In the genomic region with DNA sequence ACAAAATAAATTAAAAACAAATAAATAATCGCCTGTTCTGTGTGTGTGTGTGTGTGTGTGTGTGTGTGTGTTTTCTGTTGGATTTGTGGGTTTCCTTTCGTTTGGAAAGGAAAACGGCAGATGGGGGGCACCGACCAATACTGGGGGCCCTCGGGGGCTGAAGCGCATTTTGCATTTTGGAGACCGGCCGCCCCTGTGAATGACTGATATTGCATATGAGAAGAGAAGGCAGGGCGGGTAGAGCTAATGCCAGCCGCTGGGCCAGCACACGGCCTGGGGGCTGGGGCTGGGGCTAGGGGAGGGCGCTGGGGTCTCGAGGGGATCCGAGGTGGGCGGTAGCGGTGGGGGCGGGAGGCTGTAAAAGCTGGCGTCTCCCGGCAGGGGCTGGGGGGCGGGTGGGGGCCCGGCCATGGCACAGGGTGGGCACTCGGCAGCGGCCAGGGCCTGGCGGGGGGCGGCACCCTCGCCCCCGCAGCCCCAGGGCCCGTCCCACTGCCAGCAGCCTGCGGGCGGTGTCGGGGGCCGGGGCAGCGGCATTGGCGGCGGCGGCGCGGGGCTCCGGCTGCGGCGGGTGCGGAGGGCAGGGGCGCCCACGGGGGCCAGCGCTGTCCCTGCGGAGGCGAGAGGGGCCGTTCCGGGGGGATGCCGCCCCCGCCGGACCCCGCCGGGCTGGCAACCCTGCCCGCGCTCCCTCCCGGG, we compare ENCODE assay signal across 16 cellular contexts. TPM values are rescaled to one million over a fixed set of nuclear protein-coding genes. Genes with fewer than 3 reads are reported as not detected.
DNase-seq lines count a peak whose midpoint lies in the region; ATAC-seq and TF ChIP-seq lines count a peak whose summit lies in the region.
"Had no signal": no experiment of that assay in that cellular context is flagged by ENCODE, and none has a peak within 500 bp of the region (broad histone marks: within the 10 kb centered on the region; RNA-seq: fewer than 3 reads in every experiment).

No MANE protein-coding gene starts in this region.

- H3K4me2 ChIP-seq in BLaER1 (peak overlapping the region; percentile 94), neuronal stem cell (ENCODE audit: insufficient read depth, low read length, poor library complexity, severe bottlenecking) (no peak overlapping the region)
- H3K4me2 ChIP-seq: PC-9 had no signal

- no peak overlapping the region for H3K27ac Mint-ChIP-seq in chondrocyte (ENCODE audit: unreplicated experiment)

- peak overlapping the region; percentile 80 for H3K23ac ChIP-seq in neuronal stem cell (ENCODE audit: low read depth, low read length, poor library complexity)

- no peak overlapping the region for H2AFZ ChIP-seq in neuronal stem cell (ENCODE audit: low read length)
- H2AFZ ChIP-seq: PC-9 had no signal

- H2BK120ac ChIP-seq in neuronal stem cell (ENCODE audit: low read depth, low read length), result no peak overlapping the region

- no peak overlapping the region for H4K8ac ChIP-seq in neuronal stem cell (ENCODE audit: low read depth, low read length)

- ATAC-seq in GM21381 (IDR thresholded peaks at IDR 0.05; ENCODE audit: unreplicated experiment), result no peak

- TF ChIP-seq CTCF in chondrocyte (IDR thresholded peaks at IDR 0.05), result no peak

- H3K9me3 Mint-ChIP-seq in chondrocyte (ENCODE audit: low read depth), result no peaks in the 10 kb centered on the region

- in situ Hi-C loops in GM18951 (cut with MboI; ENCODE audit: low sequenced_read_pairs, unreplicated experiment) (no loop called here), KBM-7 (cut with MboI; ENCODE audit: low pct_unique_long_range_greater_than_20kb, low sequenced_read_pairs) (no loop called here)

- H2BK5ac ChIP-seq in neuronal stem cell (ENCODE audit: low read length), result no peak overlapping the region

- H3K36me3 ChIP-seq in BLaER1 (peaks cover 55% of the 10 kb centered on the region), neuronal stem cell (replicated peaks in 1 of 2; ENCODE audit: control insufficient read depth in 2 of 2, insufficient read depth in 2 of 2, low read length in 2 of 2) (peaks cover 26 to 79% of the 10 kb centered on the region in 2 donors)

- H3K4me3 ChIP-seq in BLaER1 (peak overlapping the region; percentile 57; the same call in 1 of the 2 replicates), neuronal stem cell (ENCODE audit: low read length in 2 of 2) (no peak overlapping the region)
- H3K4me3 ChIP-seq: PC-9 had no signal

- H3K4me3 Mint-ChIP-seq in chondrocyte (ENCODE audit: unreplicated experiment), result peak overlapping the region; percentile 22

- H3K27ac ChIP-seq in BLaER1, result peak overlapping the region; percentile 46; the same call in 1 of the 2 replicates
- H3K27ac ChIP-seq in neuronal stem cell (replicated peaks; ENCODE audit: low read length), result no peak overlapping the region
- H3K27ac ChIP-seq: PC-9 had no signal

- no peak overlapping the region for H3K14ac ChIP-seq in neuronal stem cell (ENCODE audit: low read length)

- no peak overlapping the region for H2BK12ac ChIP-seq in neuronal stem cell (ENCODE audit: low read length)

- no peak overlapping the region for H4K91ac ChIP-seq in neuronal stem cell (ENCODE audit: low read depth, low read length, poor library complexity)

- no CpG with 5 or more reads among the region's 57 CpGs for WGBS in neuronal stem cell (ENCODE audit: extremely low coverage in 2 of 2, insufficient read length in 2 of 2, insufficient replicate concordance in 1 of 2), 2 donors

- H2BK15ac ChIP-seq in neuronal stem cell (ENCODE audit: low read length), result no peak overlapping the region

- no peak overlapping the region for H3K4ac ChIP-seq in neuronal stem cell (ENCODE audit: low read length)

- peak overlapping the region; percentile 64; the same call in 1 of the 2 replicates for H3K9ac ChIP-seq in BLaER1
- no peak overlapping the region for H3K9ac ChIP-seq in neuronal stem cell (ENCODE audit: low read depth, low read length, poor library complexity)

- H3K18ac ChIP-seq in neuronal stem cell (ENCODE audit: low read length), result no peak overlapping the region

- no peak for DNase-seq in chondrocyte (ENCODE audit: low spot score)
- no peak for DNase-seq in neuronal stem cell (ENCODE audit: low spot score)
- DNase-seq in cerebellum (ENCODE audit: low spot score), result no peak
- DNase-seq in KBM-7, result no peak
- DNase-seq in foreskin melanocyte, result no peak
- DNase-seq: activated effector memory CD4-positive, alpha-beta T cell treated with Interleukin-2 at 50 U/mL for 16 hours; cerebellar nuclear complex; Kasumi-1; mesenchymal stem cell; NCI-H1092 treated with DMSO at 0.1 percent for 48 hours; PC-9; stimulated activated naive CD4-positive, alpha-beta T cell treated with Interleukin-2 at 50 U/mL for 16 hours; T-helper 9 cell had no signal

- H3K9me3 ChIP-seq in BLaER1, result no peaks in the 10 kb centered on the region
- peaks cover 0 to 2% of the 10 kb centered on the region in 2 donors for H3K9me3 ChIP-seq in neuronal stem cell (replicated peaks in 1 of 2; ENCODE audit: control insufficient read depth in 2 of 2, insufficient read depth in 1 of 2, low read depth in 1 of 2, low read length in 2 of 2)

- H3K4me1 ChIP-seq in BLaER1, result peaks cover 62% of the 10 kb centered on the region
- H3K4me1 ChIP-seq in neuronal stem cell (ENCODE audit: control insufficient read depth in 2 of 2, insufficient read depth in 1 of 2, low read depth in 1 of 2, low read length in 2 of 2), result peaks cover 0 to 15% of the 10 kb centered on the region in 2 donors

- no peaks in the 10 kb centered on the region for H3K27me3 Mint-ChIP-seq in chondrocyte (ENCODE audit: low read depth)

- H4K20me1 ChIP-seq in BLaER1, result peaks cover 40% of the 10 kb centered on the region

- H3K79me1 ChIP-seq in neuronal stem cell (ENCODE audit: low read depth, low read length), result peaks cover 13% of the 10 kb centered on the region

- peak; percentile 15 for TF ChIP-seq POLR2A in GM18951 (IDR thresholded peaks at IDR 0.05; ENCODE audit: extremely low read depth, insufficient read depth, insufficient read length)

- H3K4me1 Mint-ChIP-seq in chondrocyte (ENCODE audit: low read depth), result peaks cover 10% of the 10 kb centered on the region

- H3K36me3 Mint-ChIP-seq in chondrocyte (ENCODE audit: low read depth), result peaks cover 7% of the 10 kb centered on the region

- no peak overlapping the region for H2AK5ac ChIP-seq in neuronal stem cell (ENCODE audit: low read depth, low read length)

- H3K27me3 ChIP-seq in BLaER1 (peaks cover 8% of the 10 kb centered on the region; the same call in 1 of the 2 replicates), neuronal stem cell (ENCODE audit: control insufficient read depth in 3 of 3, insufficient read depth in 3 of 3, low read depth in 1 of 3, low read length in 3 of 3) (no peaks in the 10 kb centered on the region)

RNA-seq across cellular contexts. Expression of gene ANO8, which starts 11.2 kb away (rescaled TPM):
- total RNA-seq in chondrocyte, result 16.7 to 18.9 TPM (median 16.8 TPM) in 3 replicates
- 12.9 TPM for polyA plus RNA-seq in neuronal stem cell (2013, experiment 1 of 2)
- 13.2 TPM for polyA plus RNA-seq in neuronal stem cell (2013, experiment 2 of 2)
- total RNA-seq in cerebellum, result 21.7 TPM

RNA-seq across cellular contexts. Expression of gene GTPBP3, which starts 13.9 kb away (rescaled TPM):
- total RNA-seq in chondrocyte, result 16.7 to 20.9 TPM (median 20.6 TPM) in 3 replicates
- polyA plus RNA-seq in neuronal stem cell (2013, experiment 1 of 2), result 27.4 TPM
- 27.5 TPM for polyA plus RNA-seq in neuronal stem cell (2013, experiment 2 of 2)
- total RNA-seq in cerebellum, result 13.2 TPM

RNA-seq across cellular contexts. Expression of gene DDA1, which starts 14.1 kb away (rescaled TPM):
- total RNA-seq in chondrocyte, result 53.0 to 66.6 TPM (median 63.9 TPM) in 3 replicates
- 78.2 TPM for polyA plus RNA-seq in neuronal stem cell (2013, experiment 1 of 2)
- polyA plus RNA-seq in neuronal stem cell (2013, experiment 2 of 2), result 78.5 TPM
- total RNA-seq in cerebellum, result 8.9 TPM

RNA-seq across cellular contexts. Expression of gene MRPL34, which starts 17.8 kb away (rescaled TPM):
- 56.6 to 68.7 TPM (median 61.7 TPM) in 3 replicates for total RNA-seq in chondrocyte
- polyA plus RNA-seq in neuronal stem cell (2013, experiment 1 of 2), result 60.1 TPM
- polyA plus RNA-seq in neuronal stem cell (2013, experiment 2 of 2), result 60.9 TPM
- 9.3 TPM for total RNA-seq in cerebellum

RNA-seq across cellular contexts. Expression of gene ABHD8, which starts 20.2 kb away (rescaled TPM):
- total RNA-seq in chondrocyte (3.5 to 6.6 TPM (median 5.9 TPM) in 3 replicates), cerebellum (11.7 TPM)
- 10.9 TPM for polyA plus RNA-seq in neuronal stem cell (2013, experiment 1 of 2)
- polyA plus RNA-seq in neuronal stem cell (2013, experiment 2 of 2), result 10.5 TPM
